In the genomic region with DNA sequence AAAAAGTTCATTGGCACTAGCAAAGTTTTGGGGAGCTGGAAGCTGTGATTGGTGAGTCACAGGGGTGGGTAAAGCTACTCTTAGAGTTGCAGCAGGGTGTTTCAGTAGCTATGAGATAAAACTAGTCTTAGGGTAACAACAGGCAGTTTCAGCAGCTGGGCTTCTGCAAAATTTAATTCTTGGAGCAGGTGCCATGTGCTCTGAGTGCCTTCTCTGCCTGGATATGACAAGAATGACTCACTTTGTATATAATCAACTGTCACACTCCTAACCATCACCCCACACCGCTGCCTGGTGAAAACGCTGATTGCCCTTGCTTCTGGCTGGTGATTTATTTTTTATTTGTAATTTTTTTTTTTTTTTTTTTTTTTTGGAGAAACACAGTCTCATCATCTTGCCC, we compare ENCODE assay signal across 18 cellular contexts. TPM values are rescaled to one million over a fixed set of nuclear protein-coding genes. Genes with fewer than 3 reads are reported as not detected.
"Had no signal": no experiment of that assay in that cellular context is flagged by ENCODE, and none has a peak within 500 bp of the region (broad histone marks: within the 10 kb centered on the region; RNA-seq: fewer than 3 reads in every experiment).

No MANE protein-coding gene starts in this region.

- DNase-seq: colonic mucosa; dermis blood vessel endothelial cell; endodermal cell; heart left ventricle; hippocampal formation; kidney glomerular epithelial cell; mammary epithelial cell; natural killer cell; right cardiac atrium; stimulated activated CD4-positive, alpha-beta T cell treated with anti-CD3 and anti-CD28 coated beads, Interleukin-4, amount 100 ng/mL, for 1 hour; stimulated activated CD8-positive, alpha-beta memory T cell treated with anti-CD3 and anti-CD28 coated beads, Interleukin-4, amount 100 ng/mL, for 48 hours; stimulated activated naive CD8-positive, alpha-beta T cell treated with anti-CD3 and anti-CD28 coated beads, Interleukin-15, Interleukin-2, amounts not matched to agents 100 U/mL and 50 U/mL, for 24 hours; thyroid gland had no signal

RNA-seq across cellular contexts. Expression of a gene that starts 55.8 kb away (rescaled TPM):
- total RNA-seq: dermis blood vessel endothelial cell, endodermal cell, fibroblast of lung, frontal cortex, glomerular endothelial cell, mammary epithelial cell, natural killer cell, neural crest cell, osteocyte had no signal
- polyA plus RNA-seq: fibroblast of lung, mammary epithelial cell had no signal
